ENCODE assay signal across 9 cellular contexts in the genomic region with DNA sequence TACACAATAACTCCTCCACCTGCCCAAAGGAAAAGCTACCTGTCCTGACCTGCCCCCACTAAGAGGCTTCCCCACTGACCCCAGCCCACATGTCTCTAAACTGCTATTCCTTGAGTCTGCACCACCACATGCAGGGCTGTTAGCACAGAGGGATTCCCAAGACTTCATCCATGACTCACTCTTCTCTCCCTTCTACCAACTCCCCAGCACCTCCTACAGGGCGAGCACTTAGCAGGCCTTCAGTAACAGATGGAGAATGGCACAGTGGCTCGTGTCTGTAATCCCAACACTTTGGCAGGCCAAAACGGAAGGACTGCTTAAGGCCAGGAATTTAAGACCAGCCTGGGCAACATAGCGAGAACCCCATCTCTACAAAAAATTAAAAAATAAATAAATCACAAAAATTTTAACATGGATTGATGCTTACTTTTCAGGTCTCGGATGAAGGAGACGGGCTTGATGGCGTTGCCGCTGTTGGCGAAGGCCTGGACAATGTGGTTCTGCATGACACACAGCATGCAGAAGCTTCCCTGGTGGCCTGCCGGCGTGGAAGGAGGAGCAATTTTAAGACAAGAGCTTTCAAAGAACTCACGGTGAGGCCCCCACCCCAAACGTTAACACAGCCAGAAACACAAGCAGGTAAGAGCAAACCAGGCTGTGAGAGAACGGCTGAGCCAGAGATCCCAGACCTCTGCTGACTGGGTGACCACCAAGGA. TPM values are rescaled to one million over a fixed set of nuclear protein-coding genes. Genes with fewer than 3 reads are reported as not detected.
A peak's percentile ranks its signal among the peaks of the same experiment; 100 is the strongest.
DNase-seq lines count a peak whose midpoint lies in the region; ATAC-seq, FAIRE-seq and TF ChIP-seq lines count a peak whose summit lies in the region.
"Had no signal": no experiment of that assay in that cellular context is flagged by ENCODE, and none has a peak within 500 bp of the region (broad histone marks: within the 10 kb centered on the region; RNA-seq: fewer than 3 reads in every experiment).

No MANE protein-coding gene starts in this region.

- peaks cover 26% of the 10 kb centered on the region for H3K4me1 Mint-ChIP-seq in activated CD4-positive, alpha-beta T cell treated with anti-CD3 and anti-CD28 coated beads, Interleukin-2, amount 10 ng/mL, durations not matched to agents 7 days and 5 days
- H3K4me1 Mint-ChIP-seq: brain had no signal

- H3K27me3 ChIP-seq in brain microvascular endothelial cell (replicated peaks) = no peaks in the 10 kb centered on the region
- H3K27me3 ChIP-seq in pancreas = no peaks in the 10 kb centered on the region

- H3K27ac ChIP-seq in brain microvascular endothelial cell = peak overlapping the region; percentile 39
- H3K27ac ChIP-seq in pancreas = no peak overlapping the region

- CTCF ChIA-PET in activated CD4-positive, alpha-beta T cell treated with anti-CD3 and anti-CD28 coated beads, Interleukin-2, amount 10 ng/mL, durations not matched to agents 7 days and 5 days (lab: Charles Lee) = interaction anchor here (1.5 to 2.4 kb wide), 2 partner anchors 9 kb away, joined by 4 to 12 read pairs; no protein-coding TSS in a partner anchor

- H3K9me3 Mint-ChIP-seq in activated CD4-positive, alpha-beta T cell treated with anti-CD3 and anti-CD28 coated beads, Interleukin-2, amount 10 ng/mL, durations not matched to agents 7 days and 5 days = no peaks in the 10 kb centered on the region

- no peak for FAIRE-seq in pancreas (lab: Jason Lieb, UNC)

- ATAC-seq in pancreas (peak in 3 of 4 donors; percentile 19 to 40 (median 32)), GM18519 (IDR thresholded peaks at IDR 0.05; ENCODE audit: low FRiP score, unreplicated experiment) (no peak), HG02973 (IDR thresholded peaks at IDR 0.05; ENCODE audit: unreplicated experiment) (no peak), GM19328 (IDR thresholded peaks at IDR 0.05; ENCODE audit: unreplicated experiment) (no peak)

- H3K4me3 Mint-ChIP-seq in activated CD4-positive, alpha-beta T cell treated with anti-CD3 and anti-CD28 coated beads, Interleukin-2, amount 10 ng/mL, durations not matched to agents 7 days and 5 days = no peak overlapping the region
- H3K4me3 Mint-ChIP-seq: brain had no signal

- no peaks in the 10 kb centered on the region for H3K9me3 ChIP-seq in pancreas

- POLR2A ChIA-PET in activated CD4-positive, alpha-beta T cell treated with anti-CD3 and anti-CD28 coated beads, Interleukin-2, amount 10 ng/mL, durations not matched to agents 7 days and 5 days (lab: Charles Lee) = no interaction called here

- H3K27me3 Mint-ChIP-seq in activated CD4-positive, alpha-beta T cell treated with anti-CD3 and anti-CD28 coated beads, Interleukin-2, amount 10 ng/mL, durations not matched to agents 7 days and 5 days = no peaks in the 10 kb centered on the region
- H3K27me3 Mint-ChIP-seq: brain had no signal

- intact Hi-C loops in pancreas (cut with DNase I) = no loop called here

- DNase-seq in activated CD4-positive, alpha-beta T cell treated with anti-CD3 and anti-CD28 coated beads, Interleukin-2, amount 10 ng/mL, durations not matched to agents 7 days and 5 days = no peak
- no peak for DNase-seq in activated CD4-positive, alpha-beta T cell treated with anti-CD3 and anti-CD28 coated beads, Interleukin-2, amount 50 U/mL, for 4 hours
- DNase-seq in M059J (ENCODE audit: low read depth) (peak; percentile 47), brain microvascular endothelial cell (peak; percentile 73), pancreas (no peak)

- H3K4me1 ChIP-seq in pancreas = no peaks in the 10 kb centered on the region

- TF ChIP-seq CTCF in brain microvascular endothelial cell (IDR thresholded peaks at IDR 0.05; ENCODE audit: low read depth, low read length, missing control alignments) (peak; percentile 81), pancreas (IDR thresholded peaks at IDR 0.05) (no peak)

- peak overlapping the region; percentile 1 for H3K27ac Mint-ChIP-seq in activated CD4-positive, alpha-beta T cell treated with anti-CD3 and anti-CD28 coated beads, Interleukin-2, amount 10 ng/mL, durations not matched to agents 7 days and 5 days

- in situ Hi-C loops in brain microvascular endothelial cell (cut with HindIII; ENCODE audit: low pct_ligation_motif_present, low sequenced_read_pairs) = no loop called here

- H3K4me3 ChIP-seq in brain microvascular endothelial cell (ENCODE audit: low read depth, low read length) = no peak overlapping the region
- H3K4me3 ChIP-seq in pancreas = no peak overlapping the region

- peaks cover 67% of the 10 kb centered on the region for H3K36me3 Mint-ChIP-seq in activated CD4-positive, alpha-beta T cell treated with anti-CD3 and anti-CD28 coated beads, Interleukin-2, amount 10 ng/mL, durations not matched to agents 7 days and 5 days (ENCODE audit: low read depth)

- H3K36me3 ChIP-seq in brain microvascular endothelial cell (replicated peaks) (peaks cover 68% of the 10 kb centered on the region), pancreas (peaks cover 6 to 86% (median 22%) of the 10 kb centered on the region in 3 donors)

- WGBS in pancreas, 2 donors = 91 to 93% methylated on average over 14 of the region's 14 CpGs

RNA-seq across cellular contexts. Expression of a gene that starts 12.0 kb away (rescaled TPM):
- 10 to 100 TPM; 79.0 to 92.9 TPM for total RNA-seq in activated CD4-positive, alpha-beta T cell treated with anti-CD3 and anti-CD28 coated beads, Interleukin-2, amount 10 ng/mL, durations not matched to agents 7 days and 5 days
- 18.4 and 26.1 TPM in 2 replicates for total RNA-seq in M059J (2014; rRNA removed; shearing (Covaris generic))
- 10 to 100 TPM; 31.2 to 58.3 (median 35.8) TPM for total RNA-seq in pancreas
- polyA plus RNA-seq in pancreas = 10 to 100 TPM; 33.1 to 41.8 TPM

RNA-seq across cellular contexts. Expression of a gene that starts 46.6 kb away (rescaled TPM):
- total RNA-seq in activated CD4-positive, alpha-beta T cell treated with anti-CD3 and anti-CD28 coated beads, Interleukin-2, amount 10 ng/mL, durations not matched to agents 7 days and 5 days = 100 to 1,000 TPM; 244 to 251 TPM
- 5.9 and 13.8 TPM in 2 replicates for total RNA-seq in M059J (2014; rRNA removed; shearing (Covaris generic))
- 10 to 100 TPM; 18.3 to 34.4 (median 21.3) TPM for total RNA-seq in pancreas
- 10 to 100 TPM; 25.0 to 28.9 TPM for polyA plus RNA-seq in pancreas

Comparison
In these comparisons a context has a peak if more than half of its experiments do, and no peak if none do; other contexts are left out.
1. DNase-seq: peak in M059J (single experiment) and brain microvascular endothelial cell (single experiment); none in activated CD4-positive, alpha-beta T cell treated with anti-CD3 and anti-CD28 coated beads, Interleukin-2, amount 10 ng/mL, durations not matched to agents 7 days and 5 days (single experiment), activated CD4-positive, alpha-beta T cell treated with anti-CD3 and anti-CD28 coated beads, Interleukin-2, amount 50 U/mL, for 4 hours (0 of 2) and pancreas (0 of 6).
2. ATAC-seq: peak in pancreas (3 of 4); none in GM18519 (single experiment), HG02973 (single experiment) and GM19328 (single experiment).
3. RNA of a gene that starts 46.6 kb away (total RNA-seq): 244 to 251 TPM in activated CD4-positive, alpha-beta T cell treated with anti-CD3 and anti-CD28 coated beads, Interleukin-2, amount 10 ng/mL, durations not matched to agents 7 days and 5 days; 18.3 to 34.4 TPM in pancreas and 5.9 to 13.8 TPM in M059J; every median in the first group is over 4 times any median in the second.